Comparison of ENCODE assay signal across 8 cellular contexts in the genomic region with DNA sequence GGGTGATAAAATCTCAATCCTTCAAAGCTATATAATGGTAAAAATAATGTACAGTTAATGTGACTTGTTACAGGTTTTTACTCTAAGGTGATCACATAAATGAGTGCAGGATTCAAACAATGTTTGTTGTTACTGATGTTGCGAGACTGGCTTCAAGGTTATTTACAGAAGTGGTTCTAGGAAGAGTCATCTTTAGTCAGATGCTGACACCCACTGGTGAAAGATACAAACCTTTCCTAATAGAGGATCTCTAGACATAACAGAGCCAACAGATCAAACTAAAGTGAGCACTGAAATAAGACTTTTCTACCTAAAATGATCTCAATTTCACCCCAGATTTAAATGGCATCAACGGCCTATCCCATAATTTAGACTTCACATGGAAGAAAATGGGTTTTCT. TPM values are rescaled to one million over a fixed set of nuclear protein-coding genes. Genes with fewer than 3 reads are reported as not detected.
A peak's percentile ranks its signal among the peaks of the same experiment; 100 is the strongest.
DNase-seq lines count a peak whose midpoint lies in the region; TF ChIP-seq lines count a peak whose summit lies in the region.

No MANE protein-coding gene starts in this region.

- no peak overlapping the region for H3K4me2 ChIP-seq in fibroblast of lung (ENCODE audit: extremely low read depth, insufficient read depth, low read length)

- H3K4me1 Mint-ChIP-seq in osteocyte (ENCODE audit: unreplicated experiment) = peaks cover 12% of the 10 kb centered on the region
- H3K4me1 Mint-ChIP-seq in T-helper 2 cell treated with Interferon-gamma antibody and Interleukin-4, amounts not matched to agents 5 μg/mL and 100 μg/mL, for 36 hours (ENCODE audit: low read depth) = no peaks in the 10 kb centered on the region

- H3K27me3 Mint-ChIP-seq in osteocyte (ENCODE audit: unreplicated experiment) = no peaks in the 10 kb centered on the region
- H3K27me3 Mint-ChIP-seq in T-helper 2 cell treated with Interferon-gamma antibody and Interleukin-4, amounts not matched to agents 5 μg/mL and 100 μg/mL, for 36 hours (ENCODE audit: low read depth) = no peaks in the 10 kb centered on the region

- H3K27ac ChIP-seq in fibroblast of lung (ENCODE audit: insufficient read depth, low read length) = no peak overlapping the region

- H2AFZ ChIP-seq in fibroblast of lung (ENCODE audit: low read length) = no peak overlapping the region

- H3K9me3 Mint-ChIP-seq in osteocyte (ENCODE audit: unreplicated experiment) = no peaks in the 10 kb centered on the region
- no peaks in the 10 kb centered on the region for H3K9me3 Mint-ChIP-seq in T-helper 2 cell treated with Interferon-gamma antibody and Interleukin-4, amounts not matched to agents 5 μg/mL and 100 μg/mL, for 36 hours

- H3K4me1 ChIP-seq in fibroblast of lung (ENCODE audit: control insufficient read depth, extremely low read depth, insufficient read depth, low read length) = no peaks in the 10 kb centered on the region

- H3K36me3 Mint-ChIP-seq in osteocyte (ENCODE audit: unreplicated experiment) = peaks cover 9% of the 10 kb centered on the region
- peaks cover 9% of the 10 kb centered on the region for H3K36me3 Mint-ChIP-seq in T-helper 2 cell treated with Interferon-gamma antibody and Interleukin-4, amounts not matched to agents 5 μg/mL and 100 μg/mL, for 36 hours (ENCODE audit: low read depth)

- H3K9me3 ChIP-seq in fibroblast of lung (ENCODE audit: control insufficient read depth, insufficient read depth, low read depth, low read length) = no peaks in the 10 kb centered on the region

- no peak overlapping the region for H3K4me3 ChIP-seq in fibroblast of lung (replicated peaks in 1 of 4; ENCODE audit: control extremely low read depth in 1 of 4, insufficient read depth in 1 of 4, low read depth in 3 of 4, low read length in 4 of 4)

- no peaks in the 10 kb centered on the region for H3K27me3 ChIP-seq in fibroblast of lung (ENCODE audit: control insufficient read depth, insufficient read depth, low read length)

- H3K4me3 Mint-ChIP-seq in osteocyte (ENCODE audit: unreplicated experiment) = no peak overlapping the region
- no peak overlapping the region for H3K4me3 Mint-ChIP-seq in T-helper 2 cell treated with Interferon-gamma antibody and Interleukin-4, amounts not matched to agents 5 μg/mL and 100 μg/mL, for 36 hours

- DNase-seq in DMS114 treated with DMSO at 0.1 percent for 48 hours (lab: John Stamatoyannopoulos, UW; ENCODE audit: unreplicated experiment) = peak; percentile 39
- DNase-seq in Kasumi-1 (lab: John Stamatoyannopoulos, UW) = peak; percentile 66 to 71
- peak; percentile 66 for DNase-seq in RPMI7951 (ENCODE audit: low read depth)
- peak; percentile 64 to 82 for DNase-seq in fibroblast of lung (ENCODE audit: low read depth in 2 of 2)
- no peak for DNase-seq in osteocyte (ENCODE audit: extremely low spot score, unreplicated experiment)
- no peak for DNase-seq in GOT3 (lab: John Stamatoyannopoulos, UW)
- no peak for DNase-seq in T-helper 2 cell treated with Interferon-gamma antibody and Interleukin-4, amounts not matched to agents 5 μg/mL and 100 μg/mL, for 36 hours (ENCODE audit: low spot score)
- DNase-seq in UCSD-AML1 (lab: John Stamatoyannopoulos, UW; ENCODE audit: unreplicated experiment) = no peak

- H3K36me3 ChIP-seq in fibroblast of lung (ENCODE audit: control insufficient read depth, insufficient read depth, low read length) = no peaks in the 10 kb centered on the region

- H3K9ac ChIP-seq in fibroblast of lung (ENCODE audit: insufficient read depth, low read length) = no peak overlapping the region

- H4K20me1 ChIP-seq in fibroblast of lung (ENCODE audit: control insufficient read depth, extremely low read depth, insufficient read depth, low read length) = no peaks in the 10 kb centered on the region

- no peaks in the 10 kb centered on the region for H3K79me2 ChIP-seq in fibroblast of lung (ENCODE audit: control insufficient read depth, insufficient read depth, low read length)

- peak; percentile 40 to 47 for TF ChIP-seq CTCF in fibroblast of lung (conservative IDR thresholded peaks at IDR 0.05 in 1 of 2, IDR thresholded peaks at IDR 0.05 in 1 of 2; ENCODE audit: low read depth in 1 of 2, low read length in 2 of 2)
- TF ChIP-seq CTCF in osteocyte (IDR thresholded peaks at IDR 0.05) = peak; percentile 73

- H3K27ac Mint-ChIP-seq in osteocyte (ENCODE audit: unreplicated experiment) = no peak overlapping the region
- H3K27ac Mint-ChIP-seq in T-helper 2 cell treated with Interferon-gamma antibody and Interleukin-4, amounts not matched to agents 5 μg/mL and 100 μg/mL, for 36 hours = no peak overlapping the region

RNA-seq across cellular contexts. Expression of a gene that starts 20.2 kb away (rescaled TPM):
- 18.5 and 19.3 TPM in 2 replicates for total RNA-seq in RPMI7951 (2014; rRNA removed; shearing (Covaris generic))
- total RNA-seq in fibroblast of lung (9.0 and 10.1 TPM in 2 replicates), osteocyte (34.9 and 36.0 TPM in 2 replicates)
- polyA plus RNA-seq in fibroblast of lung = 24.0 and 27.7 TPM in 2 replicates
- polyA plus RNA-seq in fibroblast of lung (2012) = 12.8 and 13.9 TPM in 2 replicates
- polyA minus RNA-seq in fibroblast of lung (ENCODE audit: low replicate concordance) = 14.2 TPM in 2 replicates

Comparison
In these comparisons a context has a peak if more than half of its experiments do, and no peak if none do; other contexts are left out.
1. DNase-seq: peak in DMS114 treated with DMSO at 0.1 percent for 48 hours (single experiment), Kasumi-1 (2 of 2), RPMI7951 (single experiment) and fibroblast of lung (2 of 2); none in osteocyte (single experiment), GOT3 (single experiment), T-helper 2 cell treated with Interferon-gamma antibody and Interleukin-4, amounts not matched to agents 5 μg/mL and 100 μg/mL, for 36 hours (single experiment) and UCSD-AML1 (single experiment).